Comparison of ENCODE assay signal across 11 cellular contexts in genomic region chr5:148172377-148172776, GRCh38. TPM values are rescaled to one million over a fixed set of nuclear protein-coding genes. Genes with fewer than 3 reads are reported as not detected.
"Had no signal": no experiment of that assay in that cellular context is flagged by ENCODE, and none has a peak within 500 bp of the region (broad histone marks: within the 10 kb centered on the region; RNA-seq: fewer than 3 reads in every experiment).

No MANE protein-coding gene starts in this region.

- H2AFZ ChIP-seq: GM23248, GM23338 had no signal

- H3K4me1 ChIP-seq: HAP-1 had no signal

- ATAC-seq: GM23338, HCT116 had no signal

- H3K27ac Mint-ChIP-seq: GM23338, H9, HFFc6 had no signal

- H3K27ac ChIP-seq: GM23248 had no signal

- H3K4me3 Mint-ChIP-seq: GM23338, H9, HFFc6 had no signal

- H3K4me1 Mint-ChIP-seq: GM23338, H9 had no signal

- H3K36me3 ChIP-seq: HAP-1 had no signal

- H3K9me3 Mint-ChIP-seq: GM23338, H9, HFFc6 had no signal

- H3K4me3 ChIP-seq: GM23248, GM23338, HAP-1 had no signal

- H3K4me2 ChIP-seq: GM23338 had no signal

- DNase-seq: GM23248, GOT3, H7, H9, HCEC 1CT, HFFc6 had no signal

- H3K9me3 ChIP-seq: HAP-1 had no signal

- H3K9ac ChIP-seq: GM23248 had no signal

RNA-seq across cellular contexts. Expression of gene SPINK14, which starts 4.0 kb away (rescaled TPM):
- total RNA-seq: GM23248, GM23338, H1, H4, H7, H9, HFFc6 had no signal

RNA-seq across cellular contexts. Expression of gene SPINK6, which starts 30.5 kb away (rescaled TPM):
- total RNA-seq: GM23248, GM23338, H1, H4, H7, H9, HFFc6 had no signal
